ENCODE assay signal across 23 cellular contexts in the genomic region with DNA sequence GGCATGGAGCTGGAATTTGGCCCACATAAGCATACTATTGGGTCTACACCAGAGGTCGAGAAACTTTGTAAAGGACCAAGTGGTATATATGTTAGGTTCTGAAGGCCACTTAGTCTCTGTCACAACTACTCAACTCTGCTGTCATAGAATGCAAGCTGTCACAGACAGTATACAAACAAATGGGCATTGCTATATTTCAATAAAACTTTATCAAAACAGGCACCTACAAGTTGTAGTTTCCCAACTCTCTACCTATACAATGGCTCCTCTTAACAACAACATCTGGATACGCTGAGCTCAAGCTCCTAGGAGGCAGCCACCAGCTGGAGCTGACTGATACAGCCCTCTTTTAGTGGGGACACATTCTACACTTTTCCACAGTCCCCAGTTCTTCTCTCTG. TPM values are rescaled to one million over a fixed set of nuclear protein-coding genes. Genes with fewer than 3 reads are reported as not detected.
DNase-seq lines count a peak whose midpoint lies in the region; ATAC-seq, FAIRE-seq and TF ChIP-seq lines count a peak whose summit lies in the region.
"Had no signal": no experiment of that assay in that cellular context is flagged by ENCODE, and none has a peak within 500 bp of the region (broad histone marks: within the 10 kb centered on the region; RNA-seq: fewer than 3 reads in every experiment).

No MANE protein-coding gene starts in this region.

- TF ChIP-seq CTCF in AG04450 (IDR thresholded peaks at IDR 0.05; ENCODE audit: low read depth, low read length) (no peak), K562 (IDR thresholded peaks at IDR 0.05 in 2 of 3, conservative IDR thresholded peaks at IDR 0.05 in 1 of 3; ENCODE audit: insufficient read depth in 2 of 3, low read depth in 1 of 3, low read length in 3 of 3) (no peak), mesothelial cell of epicardium (IDR thresholded peaks at IDR 0.05; ENCODE audit: unreplicated experiment) (no peak), sigmoid colon (IDR thresholded peaks at IDR 0.05) (no peak), smooth muscle cell (IDR thresholded peaks at IDR 0.05; ENCODE audit: borderline replicate concordance, insufficient read depth, poor library complexity, severe bottlenecking) (no peak)

- peaks cover 4% of the 10 kb centered on the region for H3F3A ChIP-seq in smooth muscle cell (ENCODE audit: low read depth)

- H2AFZ ChIP-seq in K562 (ENCODE audit: low read depth, low read length) (no peak overlapping the region), smooth muscle cell (ENCODE audit: low read depth) (no peak overlapping the region)

- intact Hi-C loops in K562 (cut with micrococcal nuclease), result no loop called here
- intact Hi-C loops in sigmoid colon (cut with DNase I), result no loop called here

- no peaks in the 10 kb centered on the region for H3K27me3 Mint-ChIP-seq in mesothelial cell of epicardium (ENCODE audit: low read depth)

- H3K27ac ChIP-seq in AG04450 (ENCODE audit: low read depth, low read length), result peak overlapping the region; percentile 13
- H3K27ac ChIP-seq in K562 (ENCODE audit: extremely low read depth, low read depth, low read length), result no peak overlapping the region
- peak overlapping the region; percentile 79 to 94 (median 85) for H3K27ac ChIP-seq in sigmoid colon
- H3K27ac ChIP-seq in SJCRH30, result no peak overlapping the region
- no peak overlapping the region for H3K27ac ChIP-seq in smooth muscle cell (ENCODE audit: low read depth)
- H3K27ac ChIP-seq: HL-60, KMS-11 had no signal

- TF ChIP-seq POLR2A in K562 (conservative IDR thresholded peaks at IDR 0.05) (no peak), sigmoid colon (IDR thresholded peaks at IDR 0.05) (no peak)

- no peaks in the 10 kb centered on the region for H4K20me1 ChIP-seq in K562 (replicated peaks; ENCODE audit: control insufficient read depth, insufficient read depth, low read length)
- peaks cover 67% of the 10 kb centered on the region for H4K20me1 ChIP-seq in smooth muscle cell (ENCODE audit: low read depth)

- TF ChIP-seq RAD21 in K562 (CRISPR knock-in tag; conservative IDR thresholded peaks at IDR 0.05 in 1 of 2, IDR thresholded peaks at IDR 0.05 in 1 of 2), result no peak

- H3K9ac ChIP-seq in K562 (ENCODE audit: insufficient read depth in 1 of 2, low read depth in 2 of 2, low read length in 2 of 2), result no peak overlapping the region
- H3K9ac ChIP-seq in smooth muscle cell (ENCODE audit: low read depth), result no peak overlapping the region
- H3K9ac ChIP-seq: KMS-11 had no signal

- H3K4me3 Mint-ChIP-seq in mesothelial cell of epicardium, result no peak overlapping the region
- H3K4me3 Mint-ChIP-seq: H9, HFFc6 had no signal

- peaks cover 63% of the 10 kb centered on the region for H3K4me1 Mint-ChIP-seq in mesothelial cell of epicardium

- peak overlapping the region; percentile 95 for H3K27ac Mint-ChIP-seq in mesothelial cell of epicardium
- H3K27ac Mint-ChIP-seq: H9 had no signal

- H3K36me3 Mint-ChIP-seq in mesothelial cell of epicardium, result peaks cover 15% of the 10 kb centered on the region

- WGBS in K562 (ENCODE audit: insufficient coverage, low coverage, missing lambda C conversion rate), result 0% methylated on average over 2 of the region's 2 CpGs
- WGBS in sigmoid colon, 2 donors, result 71 to 73% methylated on average over 2 of the region's 2 CpGs
- WGBS in smooth muscle cell (ENCODE audit: low lambda C conversion rate), result 69% methylated on average over 2 of the region's 2 CpGs

- H3K4me1 ChIP-seq in K562 (replicated peaks in 1 of 2; ENCODE audit: control insufficient read depth in 2 of 2, insufficient read depth in 2 of 2, low read length in 2 of 2) (no peaks in the 10 kb centered on the region; a peak in 1 of 5 replicates), sigmoid colon (peaks cover 0 to 76% (median 70%) of the 10 kb centered on the region in 4 donors), SJCRH30 (peaks cover 6% of the 10 kb centered on the region; the same call in 1 of the 2 replicates), smooth muscle cell (ENCODE audit: low read depth) (peaks cover 14% of the 10 kb centered on the region)
- H3K4me1 ChIP-seq: BE2C, Peyer's patch had no signal

- in situ Hi-C loops in K562 (cut with MboI), result no loop called here

- H3K9me3 Mint-ChIP-seq in mesothelial cell of epicardium, result peaks cover 10% of the 10 kb centered on the region
- H3K9me3 Mint-ChIP-seq: HFFc6 had no signal

- ATAC-seq in K562 (no peak), GM21360 (IDR thresholded peaks at IDR 0.05; ENCODE audit: unreplicated experiment) (no peak)

- BruUV-seq in K562 (replicated peaks; lab: Mats Ljungman, UMichigan), result no TSS peak

- no peaks in the 10 kb centered on the region for H3K9me1 ChIP-seq in K562 (ENCODE audit: control insufficient read depth, insufficient read depth, low read length)

- H3K79me2 ChIP-seq in K562 (ENCODE audit: control insufficient read depth, insufficient read depth, low read length), result no peaks in the 10 kb centered on the region
- peaks cover 60% of the 10 kb centered on the region for H3K79me2 ChIP-seq in smooth muscle cell (ENCODE audit: low read depth)

- H3K9me3 ChIP-seq in AG04450 (ENCODE audit: control insufficient read depth, insufficient read depth, low read length), result peaks cover 11% of the 10 kb centered on the region; the same call in 1 of the 2 replicates
- H3K9me3 ChIP-seq in K562 (replicated peaks; ENCODE audit: control insufficient read depth, insufficient read depth, low read depth, low read length), result no peaks in the 10 kb centered on the region
- peaks cover 0 to 7% (median 2%) of the 10 kb centered on the region in 4 donors for H3K9me3 ChIP-seq in sigmoid colon
- no peaks in the 10 kb centered on the region for H3K9me3 ChIP-seq in SJCRH30 (replicated peaks)
- H3K9me3 ChIP-seq in smooth muscle cell (replicated peaks; ENCODE audit: low read depth), result no peaks in the 10 kb centered on the region
- H3K9me3 ChIP-seq: BE2C, Peyer's patch had no signal

- H3K36me3 ChIP-seq in K562 (ENCODE audit: control insufficient read depth, insufficient read depth, low read length) (no peaks in the 10 kb centered on the region), sigmoid colon (peaks cover 0 to 9% (median 4%) of the 10 kb centered on the region in 4 donors), SJCRH30 (no peaks in the 10 kb centered on the region), smooth muscle cell (ENCODE audit: low read depth) (peaks cover 3% of the 10 kb centered on the region)
- H3K36me3 ChIP-seq: BE2C, Peyer's patch had no signal

- no peak overlapping the region for H3K4me2 ChIP-seq in K562 (ENCODE audit: insufficient read depth, low read length)
- H3K4me2 ChIP-seq in smooth muscle cell, result no peak overlapping the region
- H3K4me2 ChIP-seq: KMS-11 had no signal

- no peaks in the 10 kb centered on the region for H3K27me3 ChIP-seq in AG04450 (ENCODE audit: control insufficient read depth, insufficient read depth, low read length)
- H3K27me3 ChIP-seq in K562 (ENCODE audit: control insufficient read depth in 2 of 2, insufficient read depth in 2 of 2, low read length in 2 of 2), result no peaks in the 10 kb centered on the region
- no peaks in the 10 kb centered on the region for H3K27me3 ChIP-seq in sigmoid colon
- H3K27me3 ChIP-seq in SJCRH30, result no peaks in the 10 kb centered on the region
- no peaks in the 10 kb centered on the region for H3K27me3 ChIP-seq in smooth muscle cell (ENCODE audit: low read depth)
- H3K27me3 ChIP-seq: BE2C, Peyer's patch had no signal

- H3K4me3 ChIP-seq in AG04450 (ENCODE audit: low read depth, low read length), result no peak overlapping the region
- no peak overlapping the region for H3K4me3 ChIP-seq in K562
- no peak overlapping the region for H3K4me3 ChIP-seq in sigmoid colon
- H3K4me3 ChIP-seq in SJCRH30, result no peak overlapping the region
- H3K4me3 ChIP-seq in smooth muscle cell, result no peak overlapping the region
- H3K4me3 ChIP-seq: Peyer's patch had no signal

- no peak for FAIRE-seq in K562 (lab: Jason Lieb, UNC)
- FAIRE-seq: A204.1 had no signal

- CTCF ChIA-PET in AG04450 (lab: Charles Lee) (interaction anchor here (1.5 to 1.7 kb wide), 2 partner anchors 17 to 159 kb away, joined by 3 read pairs; no protein-coding TSS in a partner anchor), K562 (lab: Yijun Ruan, JAX; ENCODE audit: low intra/inter-chr PET ratio) (no interaction called here)

- POLR2A ChIA-PET in AG04450 (lab: Yijun Ruan, JAX), result interaction anchor here (0.6 to 1.1 kb wide), 3 partner anchors 24 to 178 kb away, joined by 3 to 7 read pairs (median 4); no protein-coding TSS in a partner anchor
- POLR2A ChIA-PET in K562 (lab: Yijun Ruan, JAX), result interaction anchor here (0.6 kb wide), 1 partner anchor 210 kb away, joined by 4 read pairs; no protein-coding TSS in a partner anchor

- no peak for TF ChIP-seq EP300 in K562 (IDR thresholded peaks at IDR 0.05; ENCODE audit: low read length)
- TF ChIP-seq EP300 in sigmoid colon (IDR thresholded peaks at IDR 0.05), result no peak

- DNase-seq in AG04450 (ENCODE audit: low read depth, low spot score), result no peak
- no peak for DNase-seq in K562 (ENCODE audit: extremely low read depth in 1 of 4, low spot score in 3 of 4)
- DNase-seq in mesothelial cell of epicardium (ENCODE audit: low spot score in 2 of 2, unreplicated experiment in 2 of 2), result no peak
- no peak for DNase-seq in sigmoid colon
- DNase-seq in SJCRH30, result no peak
- DNase-seq in smooth muscle cell (lab: John Stamatoyannopoulos, UW; ENCODE audit: unreplicated experiment), result no peak
- no peak for DNase-seq in 8988T
- DNase-seq: BE2C; EL; GF-D8; H9; HFFc6; NCI-H1092 treated with DMSO at 0.1 percent for 48 hours; NCI-H146; NCI-H2029; NCI-H2227 treated with DMSO at 0.1 percent for 48 hours; NCI-H510A; NK-92 treated with Interleukin-12 subunit alpha and Interleukin-12 subunit beta, amount 100 ng/mL, for 24 hours; Peyer's patch had no signal

RNA-seq across cellular contexts. Expression of a gene that starts 15.7 kb away (rescaled TPM):
- polyA plus RNA-seq in AG04450 (2011; rRNA removed) (14.2 and 14.7 TPM in 2 replicates), K562 (2011; rRNA removed) (not detected in 2 replicates), K562 (2014; fragmentation: Illumina TruSeq; extraction: Trizol) (not detected in 2 replicates), K562 (2014; fragmentation: Nextera tagmentation; extraction: Ambion mirVana) (not detected), K562 (2014; rRNA removed) (not detected in 2 replicates), sigmoid colon (1 to 10 TPM in 2 of 3 donors, under 1 TPM in 1; 0.69 to 3.4 (median 1.2) TPM), smooth muscle cell (7.8 and 13.3 TPM in 2 replicates)
- 59.4 and 65.0 TPM in 2 replicates for polyA minus RNA-seq in AG04450 (2011; rRNA and poly(A)+ RNA removed)
- total RNA-seq in K562 (2011; cell fraction: chromatin; rRNA removed; ENCODE audit: low replicate concordance), result not detected in 2 replicates
- total RNA-seq in K562 (2011; cell fraction: nucleolus; rRNA removed), result not detected in 2 replicates
- not detected in 2 replicates for total RNA-seq in K562 (2011; cell fraction: nucleoplasm; rRNA removed)
- total RNA-seq in K562 (2014; rRNA removed) (0.09 TPM in 1 of 2 replicates, not detected in the other), K562 (2014; rRNA removed; fragmentation: Illumina TruSeq; extraction: Trizol) (not detected in 2 replicates), K562 (2015; rRNA removed; fragmentation: Illumina TruSeq; extraction: Trizol) (not detected in 2 replicates), K562 (2021) (0.04 and 0.07 TPM in 2 replicates), mesothelial cell of epicardium (41.3 to 46.2 TPM (median 43.2 TPM) in 3 replicates), sigmoid colon (10 to 100 TPM; 61.1 to 96.7 (median 69.9) TPM), smooth muscle cell (49.9 and 68.9 TPM in 2 replicates)
- not detected in 2 replicates for polyA plus RNA-seq in K562 (2011; cell fraction: cytosol; rRNA removed)
- polyA plus RNA-seq in K562 (2011; cell fraction: nucleus; rRNA removed), result not detected in 2 replicates
- polyA plus RNA-seq in K562 (2012), result not detected in 2 replicates
- polyA minus RNA-seq in K562 (2011; rRNA and poly(A)+ RNA removed), result not detected in 2 replicates
- polyA minus RNA-seq in K562 (2011; cell fraction: cytosol; rRNA and poly(A)+ RNA removed), result not detected in 2 replicates
- polyA minus RNA-seq in K562 (2011; cell fraction: nucleus; rRNA and poly(A)+ RNA removed), result not detected in 2 replicates
- total RNA-seq in SJCRH30 (2014; rRNA removed; shearing (Covaris generic)), result 0.23 and 0.65 TPM in 2 replicates

Comparison
In these comparisons a context has a peak if more than half of its experiments do, and no peak if none do; other contexts are left out.
1. H3K27ac ChIP-seq: peak in AG04450 (single experiment) and sigmoid colon (4 of 4); none in K562 (single experiment), SJCRH30 (single experiment) and smooth muscle cell (single experiment).
2. RNA of a gene that starts 15.7 kb away (total RNA-seq): 61.1 to 96.7 TPM in sigmoid colon, 49.9 to 68.9 TPM in smooth muscle cell and 41.3 to 46.2 TPM in mesothelial cell of epicardium; 0.23 to 0.65 TPM in SJCRH30 and 0.04 to 0.09 TPM in K562; every median in the first group is over 10 times any median in the second.